ENCODE assay signal across 14 cellular contexts in the genomic region with DNA sequence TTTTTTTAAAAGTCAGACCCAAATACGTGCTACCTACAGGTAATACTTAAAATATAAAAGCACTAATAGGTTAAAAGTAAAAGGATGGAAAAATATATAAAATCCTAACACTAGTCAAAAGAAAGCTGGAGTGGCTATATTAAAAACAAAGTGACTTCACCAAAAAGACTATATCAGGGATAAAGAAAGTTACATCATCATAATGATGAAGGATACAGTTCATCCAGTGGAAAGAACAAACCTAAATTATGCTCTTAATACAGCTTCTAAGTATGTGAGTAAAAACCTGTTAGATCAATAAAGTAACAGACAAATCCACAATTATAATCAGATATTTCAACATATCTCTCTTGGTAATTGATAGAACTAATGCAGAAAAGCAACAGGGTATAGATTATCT. TPM values are rescaled to one million over a fixed set of nuclear protein-coding genes. Genes with fewer than 3 reads are reported as not detected.
DNase-seq lines count a peak whose midpoint lies in the region; ATAC-seq and TF ChIP-seq lines count a peak whose summit lies in the region.
"Had no signal": no experiment of that assay in that cellular context is flagged by ENCODE, and none has a peak within 500 bp of the region (broad histone marks: within the 10 kb centered on the region; RNA-seq: fewer than 3 reads in every experiment).

No MANE protein-coding gene starts in this region.

- ATAC-seq in effector memory CD8-positive, alpha-beta T cell (replicated peaks) = no peak
- no peak for ATAC-seq in HG02840 (IDR thresholded peaks at IDR 0.05; ENCODE audit: low FRiP score, unreplicated experiment)
- ATAC-seq: left ventricle myocardium superior had no signal

- no peak for DNase-seq in activated naive CD4-positive, alpha-beta T cell treated with anti-CD3 and anti-CD28 coated beads for 36 hours
- DNase-seq in activated naive CD4-positive, alpha-beta T cell treated with Interleukin-2 at 50 U/mL for 16 hours = no peak
- DNase-seq in PC-9 (no peak), DMS114 treated with DMSO at 0.1 percent for 48 hours (lab: John Stamatoyannopoulos, UW; ENCODE audit: unreplicated experiment) (no peak), A172 (ENCODE audit: low spot score) (no peak)
- DNase-seq in effector memory CD8-positive, alpha-beta T cell = no peak
- DNase-seq: GDM1; KG1; left ventricle myocardium superior; NCI-H2029; stimulated activated naive CD4-positive, alpha-beta T cell had no signal

- H3K27ac Mint-ChIP-seq in activated naive CD4-positive, alpha-beta T cell treated with anti-CD3 and anti-CD28 coated beads for 36 hours = no peak overlapping the region
- H3K27ac Mint-ChIP-seq in effector memory CD8-positive, alpha-beta T cell = no peak overlapping the region

- no peak for TF ChIP-seq CTCF in PC-9 (conservative IDR thresholded peaks at IDR 0.05)

- H3K36me3 ChIP-seq in PC-9 (ENCODE audit: low read depth) = no peaks in the 10 kb centered on the region; the same call in 1 of the 2 replicates
- no peaks in the 10 kb centered on the region for H3K36me3 ChIP-seq in skeletal muscle satellite cell (ENCODE audit: insufficient read depth, low read length)
- H3K36me3 ChIP-seq: prostate gland had no signal

- no peak overlapping the region for H3K9ac ChIP-seq in skeletal muscle satellite cell (ENCODE audit: low read depth, low read length)

- peaks cover 36% of the 10 kb centered on the region for H3K4me1 Mint-ChIP-seq in activated naive CD4-positive, alpha-beta T cell treated with anti-CD3 and anti-CD28 coated beads for 36 hours (ENCODE audit: low read depth)
- peaks cover 36 to 45% of the 10 kb centered on the region in 2 donors for H3K4me1 Mint-ChIP-seq in effector memory CD8-positive, alpha-beta T cell (ENCODE audit: low read depth in 2 of 2)

- H3K36me3 Mint-ChIP-seq in activated naive CD4-positive, alpha-beta T cell treated with anti-CD3 and anti-CD28 coated beads for 36 hours (ENCODE audit: low read depth) = peaks cover 16% of the 10 kb centered on the region
- no peaks in the 10 kb centered on the region for H3K36me3 Mint-ChIP-seq in effector memory CD8-positive, alpha-beta T cell (ENCODE audit: insufficient read depth)

- no peak overlapping the region for H3K27ac ChIP-seq in PC-9
- H3K27ac ChIP-seq: prostate gland had no signal

- H3F3A ChIP-seq in PC-9 (ENCODE audit: insufficient read depth, low read depth) = no peaks in the 10 kb centered on the region

- H2AFZ ChIP-seq in PC-9 = no peak overlapping the region

- H4K20me1 ChIP-seq in PC-9 (ENCODE audit: insufficient read depth) = no peaks in the 10 kb centered on the region

- no TSS peak for BruUV-seq in PC-9 (replicated peaks; lab: Mats Ljungman, UMichigan)

- peaks cover 7% of the 10 kb centered on the region; the same call in 1 of the 2 replicates for H3K79me2 ChIP-seq in PC-9 (ENCODE audit: low read depth)

- H3K4me2 ChIP-seq in PC-9 (peak overlapping the region; percentile 85; the same call in 1 of the 2 replicates), skeletal muscle satellite cell (ENCODE audit: low read length) (peak overlapping the region; percentile 87)

- no peaks in the 10 kb centered on the region; the same call in 1 of the 2 replicates for H3K4me1 ChIP-seq in PC-9 (replicated peaks; ENCODE audit: insufficient read depth)
- peaks cover 5% of the 10 kb centered on the region for H3K4me1 ChIP-seq in skeletal muscle satellite cell (ENCODE audit: control insufficient read depth, insufficient read depth, low read length)
- H3K4me1 ChIP-seq: prostate gland had no signal

- intact Hi-C loops in activated naive CD4-positive, alpha-beta T cell treated with anti-CD3 and anti-CD28 coated beads for 36 hours (cut with micrococcal nuclease) = loop anchor here (2.0 kb wide), 1 partner anchor 34 kb away; a partner anchor contains a TSS
- intact Hi-C loops in PC-9 (cut with micrococcal nuclease; ENCODE audit: unreplicated experiment) = no loop called here

- POLR2A ChIA-PET in PC-9 (lab: Charles Lee; ENCODE audit: unreplicated experiment) = no interaction called here

- H3K27me3 ChIP-seq in PC-9 (ENCODE audit: insufficient read depth, low read depth) = no peaks in the 10 kb centered on the region
- H3K27me3 ChIP-seq in skeletal muscle satellite cell (ENCODE audit: control insufficient read depth, insufficient read depth, low read length) = no peaks in the 10 kb centered on the region

- no peaks in the 10 kb centered on the region for H3K9me2 ChIP-seq in PC-9 (ENCODE audit: insufficient read depth)

- CTCF ChIA-PET in activated naive CD4-positive, alpha-beta T cell treated with anti-CD3 and anti-CD28 coated beads for 36 hours (lab: Charles Lee) = no interaction called here
- CTCF ChIA-PET in PC-9 (lab: Charles Lee) = no interaction called here

- no peaks in the 10 kb centered on the region for H3K27me3 Mint-ChIP-seq in activated naive CD4-positive, alpha-beta T cell treated with anti-CD3 and anti-CD28 coated beads for 36 hours (ENCODE audit: low read depth)
- peaks cover 0 to 14% of the 10 kb centered on the region in 2 donors for H3K27me3 Mint-ChIP-seq in effector memory CD8-positive, alpha-beta T cell

- H3K4me3 ChIP-seq in PC-9 (peak overlapping the region; percentile 77), skeletal muscle satellite cell (ENCODE audit: low read length) (no peak overlapping the region)

- peaks cover 12% of the 10 kb centered on the region for H3K9me3 Mint-ChIP-seq in activated naive CD4-positive, alpha-beta T cell treated with anti-CD3 and anti-CD28 coated beads for 36 hours
- peaks cover 5 to 19% of the 10 kb centered on the region in 2 donors for H3K9me3 Mint-ChIP-seq in effector memory CD8-positive, alpha-beta T cell

- peak overlapping the region; percentile 99 for H3K4me3 Mint-ChIP-seq in activated naive CD4-positive, alpha-beta T cell treated with anti-CD3 and anti-CD28 coated beads for 36 hours
- H3K4me3 Mint-ChIP-seq in effector memory CD8-positive, alpha-beta T cell = peak overlapping the region; percentile 96 to 99

- H3K9me3 ChIP-seq in PC-9 (ENCODE audit: insufficient read depth, low read depth) = peaks cover 26% of the 10 kb centered on the region
- H3K9me3 ChIP-seq in skeletal muscle satellite cell (replicated peaks; ENCODE audit: low read length) = peaks cover 3% of the 10 kb centered on the region
- H3K9me3 ChIP-seq: prostate gland had no signal

RNA-seq across cellular contexts. Expression of a gene that starts 1.1 kb away (rescaled TPM):
- total RNA-seq in activated naive CD4-positive, alpha-beta T cell treated with anti-CD3 and anti-CD28 coated beads for 36 hours = 1 to 10 TPM; 8.3 to 9.8 TPM
- 13.1 and 20.0 TPM in 2 replicates for total RNA-seq in PC-9 (2021)
- total RNA-seq in skeletal muscle satellite cell (2012; rRNA removed) = 18.3 and 22.3 TPM in 2 replicates
- total RNA-seq in A172 (2014; rRNA removed; shearing (Covaris generic)) = 5.6 and 7.8 TPM in 2 replicates

RNA-seq across cellular contexts. Expression of a gene that starts 33.6 kb away (rescaled TPM):
- total RNA-seq in activated naive CD4-positive, alpha-beta T cell treated with anti-CD3 and anti-CD28 coated beads for 36 hours = 10 to 100 TPM in 1 of 2 experiments, 1 to 10 TPM in 1; 8.8 to 10.5 TPM
- 14.6 and 15.5 TPM in 2 replicates for total RNA-seq in PC-9 (2021)
- total RNA-seq in skeletal muscle satellite cell (2012; rRNA removed) = 14.0 and 15.5 TPM in 2 replicates
- total RNA-seq in A172 (2014; rRNA removed; shearing (Covaris generic)) = 6.7 and 7.7 TPM in 2 replicates
